16 cellular contexts compared by ENCODE assay signal in the genomic region with DNA sequence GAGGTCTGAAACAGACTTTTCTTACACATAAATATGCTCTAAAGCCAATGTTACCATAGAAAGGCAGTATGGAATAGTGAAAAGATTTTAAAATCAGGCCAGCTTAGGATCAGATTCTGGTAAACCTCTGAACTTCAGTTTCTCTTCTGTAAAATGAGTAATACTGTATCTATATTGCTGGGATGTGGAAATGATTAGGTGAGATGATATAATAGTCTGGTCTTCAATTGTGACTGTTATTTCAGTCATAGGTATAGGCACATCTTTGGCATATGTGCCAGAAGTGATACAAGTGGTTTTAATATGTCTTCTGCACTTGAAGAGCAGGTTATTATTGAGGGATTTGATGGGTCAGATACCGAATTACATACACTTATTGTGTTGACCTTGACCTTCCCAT. TPM values are rescaled to one million over a fixed set of nuclear protein-coding genes. Genes with fewer than 3 reads are reported as not detected.
DNase-seq lines count a peak whose midpoint lies in the region; ATAC-seq, FAIRE-seq and TF ChIP-seq lines count a peak whose summit lies in the region.
"Had no signal": no experiment of that assay in that cellular context is flagged by ENCODE, and none has a peak within 500 bp of the region (broad histone marks: within the 10 kb centered on the region; RNA-seq: fewer than 3 reads in every experiment).

No MANE protein-coding gene starts in this region.

- H3K9me3 ChIP-seq in HepG2 (ENCODE audit: low read length) = no peaks in the 10 kb centered on the region
- H3K9me3 ChIP-seq in right lobe of liver = no peaks in the 10 kb centered on the region
- H3K9me3 ChIP-seq in Loucy (ENCODE audit: insufficient read depth, low read depth, low read length) = no peaks in the 10 kb centered on the region
- H3K9me3 ChIP-seq: A549, BE2C, HAP-1 had no signal

- WGBS in HepG2 (ENCODE audit: low lambda C conversion rate) = 93% methylated on average over 1 of the region's 1 CpG
- WGBS in right lobe of liver (ENCODE audit: insufficient coverage, low coverage, low lambda C conversion rate, missing lambda C conversion rate) = 75% methylated on average over 1 of the region's 1 CpG

- CTCF ChIA-PET in HepG2 (lab: Yijun Ruan, JAX; ENCODE audit: low intra/inter-chr PET ratio, low total read pairs) = no interaction called here

- H3K9me2 ChIP-seq in Loucy (replicated peaks; ENCODE audit: low read depth, low read length) = no peaks in the 10 kb centered on the region

- H3K27ac Mint-ChIP-seq in activated T-cell treated with anti-CD3 and anti-CD28 coated beads, Interleukin-2, amount 50 U/mL, for 24 hours = peak overlapping the region; percentile 1
- H3K27ac Mint-ChIP-seq: CD4-positive, alpha-beta memory T cell; GM23338 had no signal

- no peak overlapping the region for H3K4me2 ChIP-seq in HepG2 (ENCODE audit: low read depth, low read length)
- peak overlapping the region; percentile 15 for H3K4me2 ChIP-seq in Loucy (ENCODE audit: low read depth, low read length, poor library complexity, severe bottlenecking)
- H3K4me2 ChIP-seq: A549, GM23338 had no signal

- DNase-seq in activated T-cell treated with anti-CD3 and anti-CD28 coated beads, Interleukin-2, amount 50 U/mL, for 24 hours = no peak
- DNase-seq in activated T-cell treated with anti-CD3 and anti-CD28 coated beads, Interleukin-2, amount 50 U/mL, for 48 hours = no peak
- no peak for DNase-seq in HepG2 (ENCODE audit: low spot score)
- DNase-seq in right lobe of liver = no peak
- DNase-seq in foreskin melanocyte = no peak
- DNase-seq: BE2C; CD4-positive, alpha-beta memory T cell; DMS79 had no signal

- H3K4me1 Mint-ChIP-seq in activated T-cell treated with anti-CD3 and anti-CD28 coated beads, Interleukin-2, amount 50 U/mL, for 24 hours (ENCODE audit: low read depth) = peaks cover 70% of the 10 kb centered on the region

- ATAC-seq in HepG2 (no peak), right lobe of liver (no peak), HG02763 (IDR thresholded peaks at IDR 0.05; ENCODE audit: unreplicated experiment) (no peak)
- ATAC-seq: A549, GM23338 had no signal

- peaks cover 15% of the 10 kb centered on the region for H3K36me3 Mint-ChIP-seq in activated T-cell treated with anti-CD3 and anti-CD28 coated beads, Interleukin-2, amount 50 U/mL, for 24 hours (ENCODE audit: low read depth)

- no peak for TF ChIP-seq RAD21 in HepG2 (CRISPR knock-in tag; IDR thresholded peaks at IDR 0.05)

- H3K27me3 ChIP-seq in HepG2 (ENCODE audit: control insufficient read depth in 1 of 2, insufficient read depth in 2 of 2, low read length in 2 of 2) (no peaks in the 10 kb centered on the region), right lobe of liver (no peaks in the 10 kb centered on the region), Loucy (ENCODE audit: insufficient read depth, low read length, poor library complexity, severe bottlenecking) (no peaks in the 10 kb centered on the region)
- H3K27me3 ChIP-seq: BE2C had no signal

- H3K36me3 ChIP-seq in HepG2 (replicated peaks in 1 of 2; ENCODE audit: control insufficient read depth in 1 of 2, insufficient read depth in 2 of 2, low read length in 2 of 2) (peaks cover 0 to 2% of the 10 kb centered on the region in 2 experiments; a peak in 1 of 5 replicates), right lobe of liver (no peaks in the 10 kb centered on the region), Loucy (ENCODE audit: insufficient read depth, low read length) (no peaks in the 10 kb centered on the region)
- H3K36me3 ChIP-seq: BE2C, HAP-1 had no signal

- no peaks in the 10 kb centered on the region for H3K9me3 Mint-ChIP-seq in activated T-cell treated with anti-CD3 and anti-CD28 coated beads, Interleukin-2, amount 50 U/mL, for 24 hours
- H3K9me3 Mint-ChIP-seq: CD4-positive, alpha-beta memory T cell; GM23338 had no signal

- intact Hi-C loops in HepG2 (cut with micrococcal nuclease; ENCODE audit: unreplicated experiment) = no loop called here
- intact Hi-C loops in right lobe of liver (cut with DNase I) = no loop called here

- POLR2A ChIA-PET in HepG2 (lab: Yijun Ruan, JAX) = no interaction called here

- in situ Hi-C loops in HepG2 (cut with HindIII; ENCODE audit: extremely low pct_ligation_motif_present, low pct_unique_long_range_greater_than_20kb) = no loop called here

- H3K9ac ChIP-seq in HepG2 (ENCODE audit: insufficient read depth, low read depth, low read length) (no peak overlapping the region), Loucy (ENCODE audit: low read depth, low read length, poor library complexity, severe bottlenecking) (no peak overlapping the region)

- H2AFZ ChIP-seq in HepG2 (ENCODE audit: low read length) = no peak overlapping the region
- H2AFZ ChIP-seq in Loucy (ENCODE audit: low read length) = no peak overlapping the region
- H2AFZ ChIP-seq: GM23338 had no signal

- peaks cover 63% of the 10 kb centered on the region for H3K4me1 ChIP-seq in HepG2 (ENCODE audit: insufficient read depth, low read length)
- peaks cover 0 to 45% (median 7%) of the 10 kb centered on the region in 4 donors for H3K4me1 ChIP-seq in right lobe of liver
- H3K4me1 ChIP-seq in Loucy (ENCODE audit: insufficient read depth, low read length, poor library complexity, severe bottlenecking) = peaks cover 34% of the 10 kb centered on the region

- no peaks in the 10 kb centered on the region for H3F3A ChIP-seq in Loucy (ENCODE audit: low read depth)

- BruUV-seq in HepG2 (replicated peaks; lab: Mats Ljungman, UMichigan) = no TSS peak

- TF ChIP-seq CTCF in HepG2 (CRISPR knock-in tag; IDR thresholded peaks at IDR 0.05) = no peak
- no peak for TF ChIP-seq CTCF in right lobe of liver (IDR thresholded peaks at IDR 0.05)
- TF ChIP-seq CTCF in Loucy (conservative IDR thresholded peaks at IDR 0.05; ENCODE audit: low read length) = no peak

- no peak for FAIRE-seq in HepG2 (lab: Jason Lieb, UNC)
- FAIRE-seq: A549, GM12891 had no signal

- no peak for TF ChIP-seq EP300 in HepG2 (IDR thresholded peaks at IDR 0.05; ENCODE audit: low read depth in 2 of 2, low read length in 2 of 2)
- no peak for TF ChIP-seq EP300 in HepG2 (CRISPR knock-in tag; IDR thresholded peaks at IDR 0.05; ENCODE audit: borderline replicate concordance)

- H4K20me1 ChIP-seq in HepG2 (ENCODE audit: insufficient read depth, low read length) = no peaks in the 10 kb centered on the region
- H4K20me1 ChIP-seq in Loucy (ENCODE audit: insufficient read depth, low read length, poor library complexity, severe bottlenecking) = peaks cover 12% of the 10 kb centered on the region

- no peak for TF ChIP-seq POLR2A in HepG2 (IDR thresholded peaks at IDR 0.05; ENCODE audit: insufficient read depth in 1 of 2, low read depth in 2 of 2, low read length in 2 of 2)
- TF ChIP-seq POLR2A in right lobe of liver (IDR thresholded peaks at IDR 0.05) = no peak

- no peak overlapping the region for H3K4me3 ChIP-seq in HepG2 (replicated peaks in 1 of 3; ENCODE audit: insufficient read depth in 1 of 3, low read depth in 2 of 3, low read length in 3 of 3)
- no peak overlapping the region for H3K4me3 ChIP-seq in right lobe of liver
- H3K4me3 ChIP-seq in Loucy (ENCODE audit: low read length, poor library complexity, severe bottlenecking) = no peak overlapping the region
- H3K4me3 ChIP-seq: A549, GM23338, HAP-1 had no signal

- H3K79me2 ChIP-seq in HepG2 (ENCODE audit: insufficient read depth, low read length) (peaks cover 87% of the 10 kb centered on the region), Loucy (ENCODE audit: insufficient read depth, low read length) (peaks cover 67% of the 10 kb centered on the region)

- no peak overlapping the region for H3K4me3 Mint-ChIP-seq in activated T-cell treated with anti-CD3 and anti-CD28 coated beads, Interleukin-2, amount 50 U/mL, for 24 hours
- H3K4me3 Mint-ChIP-seq: CD4-positive, alpha-beta memory T cell; GM23338 had no signal

- no peaks in the 10 kb centered on the region for H3K27me3 Mint-ChIP-seq in activated T-cell treated with anti-CD3 and anti-CD28 coated beads, Interleukin-2, amount 50 U/mL, for 24 hours
- H3K27me3 Mint-ChIP-seq: CD4-positive, alpha-beta memory T cell had no signal

- no peak overlapping the region for H3K27ac ChIP-seq in HepG2 (ENCODE audit: extremely low read length, insufficient read depth, low read length)
- H3K27ac ChIP-seq in right lobe of liver = no peak overlapping the region
- H3K27ac ChIP-seq: A549, C4-2B, HL-60 had no signal

RNA-seq across cellular contexts. Expression of a gene that starts 7.2 kb away (rescaled TPM):
- total RNA-seq in HepG2 (2016; rRNA removed; fragmentation: Illumina TruSeq; extraction: Trizol) (30.1 and 44.8 TPM in 2 replicates), right lobe of liver (10 to 100 TPM; 11.2 to 20.9 (median 13.1) TPM)
- total RNA-seq in HepG2 (2016; cell fraction: cytosol; rRNA removed; fragmentation: Illumina TruSeq; extraction: Trizol; ENCODE audit: low read depth) = 12.0 and 13.8 TPM in 2 replicates
- 29.9 and 44.3 TPM in 2 replicates for total RNA-seq in HepG2 (2016; cell fraction: insoluble cytoplasmic fraction; rRNA removed; fragmentation: Illumina TruSeq; extraction: Trizol)
- total RNA-seq in HepG2 (2016; cell fraction: membrane; rRNA removed; fragmentation: Illumina TruSeq; extraction: Trizol) = 31.0 and 38.7 TPM in 2 replicates
- total RNA-seq in HepG2 (2016; cell fraction: nucleus; rRNA removed; fragmentation: Illumina TruSeq; extraction: Trizol) = 20.9 and 21.0 TPM in 2 replicates
- 20.0 and 29.1 TPM in 2 replicates for polyA plus RNA-seq in HepG2 (2011; rRNA removed)
- 13.8 and 19.6 TPM in 2 replicates for polyA plus RNA-seq in HepG2 (2011; cell fraction: cytosol; rRNA removed)
- polyA plus RNA-seq in HepG2 (2011; cell fraction: nucleus; rRNA removed) = 3.9 and 4.8 TPM in 2 replicates
- 37.4 and 40.5 TPM in 2 replicates for polyA plus RNA-seq in HepG2 (2012)
- polyA plus RNA-seq in HepG2 (2016; cell fraction: cytosol; fragmentation: Illumina TruSeq; extraction: Trizol; ENCODE audit: low read depth) = 10.2 and 13.8 TPM in 2 replicates
- 34.0 and 36.2 TPM in 2 replicates for polyA plus RNA-seq in HepG2 (2016; cell fraction: insoluble cytoplasmic fraction; fragmentation: Illumina TruSeq; extraction: Trizol; ENCODE audit: low read depth)
- polyA plus RNA-seq in HepG2 (2016; cell fraction: membrane; fragmentation: Illumina TruSeq; extraction: Trizol; ENCODE audit: low read depth) = 20.1 and 24.9 TPM in 2 replicates
- 11.7 and 17.4 TPM in 2 replicates for polyA plus RNA-seq in HepG2 (2016; cell fraction: nucleus; fragmentation: Illumina TruSeq; extraction: Trizol; ENCODE audit: insufficient read depth, low read depth)
- polyA minus RNA-seq in HepG2 (2011; rRNA and poly(A)+ RNA removed; ENCODE audit: low replicate concordance) = 7.4 and 8.8 TPM in 2 replicates
- polyA minus RNA-seq in HepG2 (2011; cell fraction: cytosol; rRNA and poly(A)+ RNA removed) = 42.6 and 49.1 TPM in 2 replicates
- polyA minus RNA-seq in HepG2 (2011; cell fraction: nucleus; rRNA and poly(A)+ RNA removed) = 45.6 and 48.4 TPM in 2 replicates

RNA-seq across cellular contexts. Expression of a gene that starts 7.5 kb away (rescaled TPM):
- total RNA-seq in HepG2 (2016; rRNA removed; fragmentation: Illumina TruSeq; extraction: Trizol) = 13.5 and 19.1 TPM in 2 replicates
- 6.3 and 6.4 TPM in 2 replicates for total RNA-seq in HepG2 (2016; cell fraction: cytosol; rRNA removed; fragmentation: Illumina TruSeq; extraction: Trizol; ENCODE audit: low read depth)
- total RNA-seq in HepG2 (2016; cell fraction: insoluble cytoplasmic fraction; rRNA removed; fragmentation: Illumina TruSeq; extraction: Trizol) = 14.2 and 17.5 TPM in 2 replicates
- total RNA-seq in HepG2 (2016; cell fraction: membrane; rRNA removed; fragmentation: Illumina TruSeq; extraction: Trizol) = 4.5 and 6.0 TPM in 2 replicates
- total RNA-seq in HepG2 (2016; cell fraction: nucleus; rRNA removed; fragmentation: Illumina TruSeq; extraction: Trizol) = 45.8 and 53.4 TPM in 2 replicates
- polyA plus RNA-seq in HepG2 (2011; rRNA removed) = 16.2 and 17.4 TPM in 2 replicates
- polyA plus RNA-seq in HepG2 (2011; cell fraction: cytosol; rRNA removed) = 9.8 and 10.6 TPM in 2 replicates
- 23.1 and 29.8 TPM in 2 replicates for polyA plus RNA-seq in HepG2 (2011; cell fraction: nucleus; rRNA removed)
- polyA plus RNA-seq in HepG2 (2012) = 12.9 and 13.0 TPM in 2 replicates
- 0.15 and 0.33 TPM in 2 replicates for polyA plus RNA-seq in HepG2 (2016; cell fraction: cytosol; fragmentation: Illumina TruSeq; extraction: Trizol; ENCODE audit: low read depth)
- polyA plus RNA-seq in HepG2 (2016; cell fraction: insoluble cytoplasmic fraction; fragmentation: Illumina TruSeq; extraction: Trizol; ENCODE audit: low read depth) = 6.8 TPM in 2 replicates
- 0.62 and 0.66 TPM in 2 replicates for polyA plus RNA-seq in HepG2 (2016; cell fraction: membrane; fragmentation: Illumina TruSeq; extraction: Trizol; ENCODE audit: low read depth)
- 18.9 and 19.8 TPM in 2 replicates for polyA plus RNA-seq in HepG2 (2016; cell fraction: nucleus; fragmentation: Illumina TruSeq; extraction: Trizol; ENCODE audit: insufficient read depth, low read depth)
- 5.9 and 36.9 TPM in 2 replicates for polyA minus RNA-seq in HepG2 (2011; rRNA and poly(A)+ RNA removed; ENCODE audit: low replicate concordance)
- 21.7 and 38.6 TPM in 2 replicates for polyA minus RNA-seq in HepG2 (2011; cell fraction: cytosol; rRNA and poly(A)+ RNA removed)
- 212 and 216 TPM in 2 replicates for polyA minus RNA-seq in HepG2 (2011; cell fraction: nucleus; rRNA and poly(A)+ RNA removed)
- total RNA-seq in right lobe of liver = 10 to 100 TPM in 5 of 6 experiments, 1 to 10 TPM in 1; 9.4 to 29.9 (median 22.8) TPM
